In the genomic region with DNA sequence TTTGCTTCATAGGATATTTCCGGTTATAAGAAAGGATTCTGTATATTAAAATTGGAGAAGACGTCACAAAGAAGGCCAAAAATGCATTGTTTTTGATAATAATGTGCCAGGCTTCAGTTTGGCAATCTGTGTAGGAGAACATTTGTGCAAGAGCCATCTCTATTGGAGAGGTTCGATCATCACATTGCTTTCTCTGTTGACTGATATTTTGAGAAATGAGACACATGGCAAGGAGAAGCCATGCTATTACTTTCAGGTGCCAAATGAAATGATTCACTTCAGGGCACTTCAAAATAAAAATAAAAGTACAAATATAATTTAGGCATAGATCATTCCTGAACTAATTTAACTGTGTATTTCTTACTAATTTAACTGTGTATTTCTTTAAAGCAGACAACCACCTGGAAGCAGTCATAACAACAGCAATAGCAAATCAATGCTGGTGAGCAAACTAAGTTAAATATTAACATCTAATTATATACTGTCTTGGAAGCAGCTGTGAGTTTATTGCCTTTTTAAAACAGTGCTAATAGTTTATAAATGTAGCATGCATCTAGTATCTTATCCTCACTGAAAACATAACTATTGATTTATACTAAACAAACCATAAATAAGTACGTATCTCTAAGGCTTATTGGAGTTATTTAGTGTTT, we compare ENCODE assay signal across 2 cellular contexts.
TF ChIP-seq lines count a peak whose summit lies in the region.

No MANE protein-coding gene starts in this region.

TF ChIP-seq in liver, 16 proteins besides CTCF, POLR2A, EP300 and RAD21:
- TF ChIP-seq FOXA2 (IDR thresholded peaks at IDR 0.05) (peak; percentile 26), JUND (IDR thresholded peaks at IDR 0.05) (no peak), RXRA (IDR thresholded peaks at IDR 0.05) (peak; percentile 6 to 38), TAF1 (conservative IDR thresholded peaks at IDR 0.05) (no peak), NR2F2 (IDR thresholded peaks at IDR 0.05) (no peak), SP1 (IDR thresholded peaks at IDR 0.05) (peak; percentile 35), GABPA (IDR thresholded peaks at IDR 0.05 in 1 of 2, conservative IDR thresholded peaks at IDR 0.05 in 1 of 2) (no peak), EGR1 (IDR thresholded peaks at IDR 0.05; ENCODE audit: low read depth in 2 of 2) (no peak), HNF4G (IDR thresholded peaks at IDR 0.05) (no peak), YY1 (IDR thresholded peaks at IDR 0.05) (peak; percentile 56), HNF4A (conservative IDR thresholded peaks at IDR 0.05) (peak in 1 of 2 donors; percentile 17), FOXA1 (IDR thresholded peaks at IDR 0.05) (no peak)
- TF ChIP-seq, protein P1, sequence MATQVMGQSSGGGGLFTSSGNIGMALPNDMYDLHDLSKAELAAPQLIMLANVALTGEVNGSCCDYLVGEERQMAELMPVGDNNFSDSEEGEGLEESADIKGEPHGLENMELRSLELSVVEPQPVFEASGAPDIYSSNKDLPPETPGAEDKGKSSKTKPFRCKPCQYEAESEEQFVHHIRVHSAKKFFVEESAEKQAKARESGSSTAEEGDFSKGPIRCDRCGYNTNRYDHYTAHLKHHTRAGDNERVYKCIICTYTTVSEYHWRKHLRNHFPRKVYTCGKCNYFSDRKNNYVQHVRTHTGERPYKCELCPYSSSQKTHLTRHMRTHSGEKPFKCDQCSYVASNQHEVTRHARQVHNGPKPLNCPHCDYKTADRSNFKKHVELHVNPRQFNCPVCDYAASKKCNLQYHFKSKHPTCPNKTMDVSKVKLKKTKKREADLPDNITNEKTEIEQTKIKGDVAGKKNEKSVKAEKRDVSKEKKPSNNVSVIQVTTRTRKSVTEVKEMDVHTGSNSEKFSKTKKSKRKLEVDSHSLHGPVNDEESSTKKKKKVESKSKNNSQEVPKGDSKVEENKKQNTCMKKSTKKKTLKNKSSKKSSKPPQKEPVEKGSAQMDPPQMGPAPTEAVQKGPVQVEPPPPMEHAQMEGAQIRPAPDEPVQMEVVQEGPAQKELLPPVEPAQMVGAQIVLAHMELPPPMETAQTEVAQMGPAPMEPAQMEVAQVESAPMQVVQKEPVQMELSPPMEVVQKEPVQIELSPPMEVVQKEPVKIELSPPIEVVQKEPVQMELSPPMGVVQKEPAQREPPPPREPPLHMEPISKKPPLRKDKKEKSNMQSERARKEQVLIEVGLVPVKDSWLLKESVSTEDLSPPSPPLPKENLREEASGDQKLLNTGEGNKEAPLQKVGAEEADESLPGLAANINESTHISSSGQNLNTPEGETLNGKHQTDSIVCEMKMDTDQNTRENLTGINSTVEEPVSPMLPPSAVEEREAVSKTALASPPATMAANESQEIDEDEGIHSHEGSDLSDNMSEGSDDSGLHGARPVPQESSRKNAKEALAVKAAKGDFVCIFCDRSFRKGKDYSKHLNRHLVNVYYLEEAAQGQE (IDR thresholded peaks at IDR 0.05), result no peak
- TF ChIP-seq, protein P2, sequence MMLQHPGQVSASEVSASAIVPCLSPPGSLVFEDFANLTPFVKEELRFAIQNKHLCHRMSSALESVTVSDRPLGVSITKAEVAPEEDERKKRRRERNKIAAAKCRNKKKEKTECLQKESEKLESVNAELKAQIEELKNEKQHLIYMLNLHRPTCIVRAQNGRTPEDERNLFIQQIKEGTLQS (IDR thresholded peaks at IDR 0.05), result no peak
- TF ChIP-seq, protein P3, sequence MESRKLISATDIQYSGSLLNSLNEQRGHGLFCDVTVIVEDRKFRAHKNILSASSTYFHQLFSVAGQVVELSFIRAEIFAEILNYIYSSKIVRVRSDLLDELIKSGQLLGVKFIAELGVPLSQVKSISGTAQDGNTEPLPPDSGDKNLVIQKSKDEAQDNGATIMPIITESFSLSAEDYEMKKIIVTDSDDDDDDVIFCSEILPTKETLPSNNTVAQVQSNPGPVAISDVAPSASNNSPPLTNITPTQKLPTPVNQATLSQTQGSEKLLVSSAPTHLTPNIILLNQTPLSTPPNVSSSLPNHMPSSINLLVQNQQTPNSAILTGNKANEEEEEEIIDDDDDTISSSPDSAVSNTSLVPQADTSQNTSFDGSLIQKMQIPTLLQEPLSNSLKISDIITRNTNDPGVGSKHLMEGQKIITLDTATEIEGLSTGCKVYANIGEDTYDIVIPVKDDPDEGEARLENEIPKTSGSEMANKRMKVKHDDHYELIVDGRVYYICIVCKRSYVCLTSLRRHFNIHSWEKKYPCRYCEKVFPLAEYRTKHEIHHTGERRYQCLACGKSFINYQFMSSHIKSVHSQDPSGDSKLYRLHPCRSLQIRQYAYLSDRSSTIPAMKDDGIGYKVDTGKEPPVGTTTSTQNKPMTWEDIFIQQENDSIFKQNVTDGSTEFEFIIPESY (IDR thresholded peaks at IDR 0.05), result peak; percentile 21
- TF ChIP-seq, protein P4, sequence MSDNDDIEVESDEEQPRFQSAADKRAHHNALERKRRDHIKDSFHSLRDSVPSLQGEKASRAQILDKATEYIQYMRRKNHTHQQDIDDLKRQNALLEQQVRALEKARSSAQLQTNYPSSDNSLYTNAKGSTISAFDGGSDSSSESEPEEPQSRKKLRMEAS (IDR thresholded peaks at IDR 0.05), result no peak

TF ChIP-seq in HepG2, 621 proteins besides CTCF, POLR2A, EP300 and RAD21:
- no peak for TF ChIP-seq SIX4 (CRISPR knock-in tag; IDR thresholded peaks at IDR 0.05)
- no peak for TF ChIP-seq ZNF333 (CRISPR knock-in tag; IDR thresholded peaks at IDR 0.05; ENCODE audit: borderline replicate concordance)
- TF ChIP-seq, protein P5, sequence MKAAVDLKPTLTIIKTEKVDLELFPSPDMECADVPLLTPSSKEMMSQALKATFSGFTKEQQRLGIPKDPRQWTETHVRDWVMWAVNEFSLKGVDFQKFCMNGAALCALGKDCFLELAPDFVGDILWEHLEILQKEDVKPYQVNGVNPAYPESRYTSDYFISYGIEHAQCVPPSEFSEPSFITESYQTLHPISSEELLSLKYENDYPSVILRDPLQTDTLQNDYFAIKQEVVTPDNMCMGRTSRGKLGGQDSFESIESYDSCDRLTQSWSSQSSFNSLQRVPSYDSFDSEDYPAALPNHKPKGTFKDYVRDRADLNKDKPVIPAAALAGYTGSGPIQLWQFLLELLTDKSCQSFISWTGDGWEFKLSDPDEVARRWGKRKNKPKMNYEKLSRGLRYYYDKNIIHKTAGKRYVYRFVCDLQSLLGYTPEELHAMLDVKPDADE (CRISPR knock-in tag; IDR thresholded peaks at IDR 0.05), result no peak
- TF ChIP-seq ZNF749 (CRISPR knock-in tag; IDR thresholded peaks at IDR 0.05; ENCODE audit: borderline replicate concordance), result no peak
- TF ChIP-seq U2AF1 (optimal IDR thresholded peaks at IDR 0.05; ENCODE audit: low read depth, low read length), result no peak
- no peak for TF ChIP-seq FOXK1 (CRISPR knock-in tag; IDR thresholded peaks at IDR 0.05; ENCODE audit: borderline replicate concordance, low read depth)
- no peak for TF ChIP-seq RXRA (CRISPR knock-in tag; IDR thresholded peaks at IDR 0.05)
- TF ChIP-seq, protein P6, sequence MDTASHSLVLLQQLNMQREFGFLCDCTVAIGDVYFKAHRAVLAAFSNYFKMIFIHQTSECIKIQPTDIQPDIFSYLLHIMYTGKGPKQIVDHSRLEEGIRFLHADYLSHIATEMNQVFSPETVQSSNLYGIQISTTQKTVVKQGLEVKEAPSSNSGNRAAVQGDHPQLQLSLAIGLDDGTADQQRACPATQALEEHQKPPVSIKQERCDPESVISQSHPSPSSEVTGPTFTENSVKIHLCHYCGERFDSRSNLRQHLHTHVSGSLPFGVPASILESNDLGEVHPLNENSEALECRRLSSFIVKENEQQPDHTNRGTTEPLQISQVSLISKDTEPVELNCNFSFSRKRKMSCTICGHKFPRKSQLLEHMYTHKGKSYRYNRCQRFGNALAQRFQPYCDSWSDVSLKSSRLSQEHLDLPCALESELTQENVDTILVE (CRISPR knock-in tag; IDR thresholded peaks at IDR 0.05), result no peak
- TF ChIP-seq FLYWCH1 (CRISPR knock-in tag; IDR thresholded peaks at IDR 0.05), result no peak
- TF ChIP-seq ZNF234 (CRISPR knock-in tag; conservative IDR thresholded peaks at IDR 0.05), result no peak
- TF ChIP-seq, protein P7, sequence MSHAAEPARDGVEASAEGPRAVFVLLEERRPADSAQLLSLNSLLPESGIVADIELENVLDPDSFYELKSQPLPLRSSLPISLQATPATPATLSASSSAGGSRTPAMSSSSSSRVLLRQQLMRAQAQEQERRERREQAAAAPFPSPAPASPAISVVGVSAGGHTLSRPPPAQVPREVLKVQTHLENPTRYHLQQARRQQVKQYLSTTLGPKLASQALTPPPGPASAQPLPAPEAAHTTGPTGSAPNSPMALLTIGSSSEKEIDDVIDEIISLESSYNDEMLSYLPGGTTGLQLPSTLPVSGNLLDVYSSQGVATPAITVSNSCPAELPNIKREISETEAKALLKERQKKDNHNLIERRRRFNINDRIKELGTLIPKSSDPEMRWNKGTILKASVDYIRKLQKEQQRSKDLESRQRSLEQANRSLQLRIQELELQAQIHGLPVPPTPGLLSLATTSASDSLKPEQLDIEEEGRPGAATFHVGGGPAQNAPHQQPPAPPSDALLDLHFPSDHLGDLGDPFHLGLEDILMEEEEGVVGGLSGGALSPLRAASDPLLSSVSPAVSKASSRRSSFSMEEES (CRISPR knock-in tag; IDR thresholded peaks at IDR 0.05), result no peak
- TF ChIP-seq PCBP2 (optimal IDR thresholded peaks at IDR 0.05; ENCODE audit: low read depth, low read length, poor library complexity, severe bottlenecking), result no peak
- no peak for TF ChIP-seq ZNF660 (CRISPR knock-in tag; IDR thresholded peaks at IDR 0.05; ENCODE audit: borderline replicate concordance, low read depth)
- TF ChIP-seq ZNF891 (CRISPR knock-in tag; IDR thresholded peaks at IDR 0.05), result no peak
- no peak for TF ChIP-seq ZNF674 (CRISPR knock-in tag; IDR thresholded peaks at IDR 0.05; ENCODE audit: low read depth)
- TF ChIP-seq ZNF121 (CRISPR knock-in tag; IDR thresholded peaks at IDR 0.05), result no peak
